In the genomic region with DNA sequence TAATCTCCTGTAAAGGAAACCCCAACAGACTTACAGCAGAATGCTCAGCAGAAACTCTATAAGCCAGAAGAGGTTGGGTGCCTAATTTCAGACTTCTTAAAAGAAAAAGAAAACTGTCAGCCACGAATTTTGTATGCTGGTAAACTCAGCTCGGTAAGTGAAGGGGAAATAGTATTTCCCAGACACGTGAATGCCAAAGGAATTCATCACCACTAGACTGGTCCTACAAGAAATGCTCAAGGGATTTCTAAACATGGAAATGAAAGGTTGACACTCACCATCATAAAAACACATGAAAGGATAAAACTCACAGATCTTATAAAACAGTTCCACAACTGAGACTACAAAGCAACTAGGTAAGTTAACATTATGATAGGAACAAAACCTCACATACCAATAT, we compare ENCODE assay signal across 28 cellular contexts.
"Had no signal": no experiment of that assay in that cellular context is flagged by ENCODE, and none has a peak within 500 bp of the region (broad histone marks: within the 10 kb centered on the region; RNA-seq: fewer than 3 reads in every experiment).

No MANE protein-coding gene starts in this region.

- H3K27me3 Mint-ChIP-seq: activated CD8-positive, alpha-beta T cell treated with anti-CD3 and anti-CD28 coated beads for 36 hours; effector memory CD8-positive, alpha-beta T cell; natural killer cell treated with Interleukin-12 subunit alpha and Interleukin-12 subunit beta and Interleukin-15 and Interleukin-18, amount 100 ng/mL, for 72 hours; T-helper 17 cell had no signal

- H3K27ac Mint-ChIP-seq: activated CD8-positive, alpha-beta T cell treated with anti-CD3 and anti-CD28 coated beads for 36 hours; activated naive CD4-positive, alpha-beta T cell treated with anti-CD3 and anti-CD28 coated beads, Interleukin-2, amount 50 U/mL, for 72 hours; activated T-cell treated with anti-CD3 and anti-CD28 coated beads, Interleukin-2, amount 50 U/mL, for 72 hours; effector memory CD8-positive, alpha-beta T cell; T-helper 17 cell had no signal

- H3K9me3 Mint-ChIP-seq: activated T-cell treated with anti-CD3 and anti-CD28 coated beads, Interleukin-2, amount 50 U/mL, for 72 hours; effector memory CD8-positive, alpha-beta T cell; natural killer cell treated with Interleukin-12 subunit alpha and Interleukin-12 subunit beta and Interleukin-15 and Interleukin-18, amount 100 ng/mL, for 72 hours had no signal

- H3K4me3 ChIP-seq: lower lobe of right lung, mucosa of descending colon, thoracic aorta, upper lobe of left lung, vagina had no signal

- H3K4me1 ChIP-seq: lower lobe of right lung, upper lobe of left lung, vagina had no signal

- ATAC-seq: activated CD8-positive, alpha-beta T cell treated with anti-CD3 and anti-CD28 coated beads for 36 hours; activated naive CD4-positive, alpha-beta T cell treated with anti-CD3 and anti-CD28 coated beads, Interleukin-2, amount 50 U/mL, for 72 hours; activated T-cell treated with anti-CD3 and anti-CD28 coated beads, Interleukin-2, amount 50 U/mL, for 72 hours; effector memory CD8-positive, alpha-beta T cell; esophagus mucosa; left lobe of liver; lower lobe of right lung; mucosa of descending colon; natural killer cell treated with Interleukin-12 subunit alpha and Interleukin-12 subunit beta and Interleukin-15 and Interleukin-18, amount 100 ng/mL, for 72 hours; right cardiac atrium; stimulated activated naive CD8-positive, alpha-beta T cell treated with anti-CD3 and anti-CD28 coated beads, Interleukin-15, Interleukin-2, amounts not matched to agents 100 U/mL and 50 U/mL, for 24 hours; T-helper 17 cell had no signal

- H3K36me3 ChIP-seq: brain microvascular endothelial cell, lower lobe of right lung, upper lobe of left lung, vagina had no signal

- H3K27me3 ChIP-seq: brain microvascular endothelial cell, upper lobe of left lung, vagina had no signal

- H3K4me3 Mint-ChIP-seq: activated CD8-positive, alpha-beta T cell treated with anti-CD3 and anti-CD28 coated beads for 36 hours; activated T-cell treated with anti-CD3 and anti-CD28 coated beads, Interleukin-2, amount 50 U/mL, for 72 hours; effector memory CD8-positive, alpha-beta T cell; natural killer cell treated with Interleukin-12 subunit alpha and Interleukin-12 subunit beta and Interleukin-15 and Interleukin-18, amount 100 ng/mL, for 72 hours; T-helper 17 cell had no signal

- H3K9me3 ChIP-seq: lower lobe of right lung, mucosa of descending colon, thoracic aorta, upper lobe of left lung, vagina had no signal

- H3K27ac ChIP-seq: brain microvascular endothelial cell, lower lobe of right lung, thoracic aorta, upper lobe of left lung, vagina had no signal

- DNase-seq: activated CD4-positive, alpha-beta T cell treated with anti-CD3 and anti-CD28 coated beads for 1 hour; activated CD4-positive, alpha-beta T cell treated with anti-CD3 and anti-CD28 coated beads, Interleukin-2, amount 50 U/mL, for 1 hour; activated CD8-positive, alpha-beta T cell treated with anti-CD3 and anti-CD28 coated beads for 36 hours; activated naive CD4-positive, alpha-beta T cell; activated T-cell treated with anti-CD3 and anti-CD28 coated beads, Interleukin-2, amount 50 U/mL, for 72 hours; anterior cingulate cortex; brain microvascular endothelial cell; caudate nucleus; cortex of kidney; effector memory CD8-positive, alpha-beta T cell; foreskin fibroblast; head of caudate nucleus; hypothalamus; kidney glomerular epithelial cell; lower lobe of right lung; mucosa of descending colon; right cardiac atrium; stimulated activated CD4-positive, alpha-beta T cell treated with anti-CD3 and anti-CD28 coated beads, Interleukin-2, amount 100 ng/mL, for 48 hours; stimulated activated naive CD8-positive, alpha-beta T cell treated with anti-CD3 and anti-CD28 coated beads, Interleukin-15, Interleukin-2, amounts not matched to agents 100 U/mL and 50 U/mL, for 24 hours; SW 1271; T-helper 17 cell; upper lobe of left lung had no signal
